ENCODE assay signal across 8 cellular contexts in genomic region chr20:31894980-31895675, GRCh38. TPM values are rescaled to one million over a fixed set of nuclear protein-coding genes. Genes with fewer than 3 reads are reported as not detected.
DNase-seq lines count a peak whose midpoint lies in the region; ATAC-seq and TF ChIP-seq lines count a peak whose summit lies in the region.

No MANE protein-coding gene starts in this region.

- no peak for TF ChIP-seq POLR2A in suprapubic skin (IDR thresholded peaks at IDR 0.05)

- H3K36me3 Mint-ChIP-seq in WTC11 = no peaks in the 10 kb centered on the region

- no peaks in the 10 kb centered on the region for H3K27me3 Mint-ChIP-seq in WTC11 (ENCODE audit: low read depth)

- no peak overlapping the region for H3K4me3 Mint-ChIP-seq in WTC11

- no peaks in the 10 kb centered on the region for H3K36me3 ChIP-seq in suprapubic skin

- H3K9me3 Mint-ChIP-seq in WTC11 = no peaks in the 10 kb centered on the region

- H3K27ac ChIP-seq in suprapubic skin = peak overlapping the region; percentile 47

- H3K4me1 Mint-ChIP-seq in WTC11 = peaks cover 5% of the 10 kb centered on the region

- TF ChIP-seq EP300 in suprapubic skin (IDR thresholded peaks at IDR 0.05) = no peak

- peak; percentile 97 for ATAC-seq in GM21381 (IDR thresholded peaks at IDR 0.05; ENCODE audit: unreplicated experiment)
- peak; percentile 97 for ATAC-seq in HG03521 (IDR thresholded peaks at IDR 0.05; ENCODE audit: unreplicated experiment)
- peak; percentile 66 for ATAC-seq in WTC11

- no peaks in the 10 kb centered on the region for H3K9me3 ChIP-seq in suprapubic skin

- no peak overlapping the region for H3K27ac Mint-ChIP-seq in WTC11

- POLR2A ChIA-PET in WTC11 (lab: Charles Lee) = no interaction called here

- CTCF ChIA-PET in WTC11 (lab: Charles Lee) = interaction anchor here (1.9 to 2.0 kb wide), 3 partner anchors 40 to 49 kb away, joined by 4 to 9 read pairs (median 5); no protein-coding TSS in a partner anchor

- DNase-seq in GF-D8 (lab: John Stamatoyannopoulos, UW) = peak; percentile 60
- DNase-seq in WTC11 (ENCODE audit: low spot score) = no peak
- DNase-seq in hippocampal formation (lab: John Stamatoyannopoulos, UW) = peak; percentile 7 to 47
- peak; percentile 70 to 73 for DNase-seq in suprapubic skin (ENCODE audit: low spot score in 2 of 2)
- DNase-seq in NCI-H774 (lab: John Stamatoyannopoulos, UW) = no peak
- no peak for DNase-seq in stimulated activated CD4-positive, alpha-beta T cell treated with anti-CD3 and anti-CD28 coated beads, Interleukin-1b, Interleukin-23, amount 100 ng/mL, for 48 hours

- TF ChIP-seq CTCF in WTC11 (IDR thresholded peaks at IDR 0.05) = no peak
- TF ChIP-seq CTCF in suprapubic skin (IDR thresholded peaks at IDR 0.05) = no peak

- H3K27me3 ChIP-seq in suprapubic skin = no peaks in the 10 kb centered on the region

- peaks cover 7% of the 10 kb centered on the region for H3K4me1 ChIP-seq in suprapubic skin

- WGBS in suprapubic skin = 41% methylated on average over 8 of the region's 8 CpGs

- no peak overlapping the region for H3K4me3 ChIP-seq in suprapubic skin

TF ChIP-seq in WTC11, 78 proteins besides CTCF, POLR2A, EP300 and RAD21 (continues in another document):
- TF ChIP-seq HMGXB4 (CRISPR knock-in tag; IDR thresholded peaks at IDR 0.05) (no peak), AFF4 (CRISPR knock-in tag; IDR thresholded peaks at IDR 0.05; ENCODE audit: borderline replicate concordance) (no peak), NR1H2 (CRISPR knock-in tag; IDR thresholded peaks at IDR 0.05) (no peak), ZNF532 (CRISPR knock-in tag; IDR thresholded peaks at IDR 0.05; ENCODE audit: borderline replicate concordance) (no peak), CREM (CRISPR knock-in tag; IDR thresholded peaks at IDR 0.05) (no peak), ZNF416 (CRISPR knock-in tag; IDR thresholded peaks at IDR 0.05) (no peak), ZSCAN18 (CRISPR knock-in tag; IDR thresholded peaks at IDR 0.05) (no peak), ELF4 (CRISPR knock-in tag; IDR thresholded peaks at IDR 0.05; ENCODE audit: low read depth) (no peak), GTF2I (CRISPR knock-in tag; conservative IDR thresholded peaks at IDR 0.05) (no peak), FOXP1 (CRISPR knock-in tag; IDR thresholded peaks at IDR 0.05; ENCODE audit: borderline replicate concordance) (no peak), SMAD3 (CRISPR knock-in tag; IDR thresholded peaks at IDR 0.05; ENCODE audit: borderline replicate concordance) (no peak), TEAD1 (CRISPR knock-in tag; IDR thresholded peaks at IDR 0.05) (no peak), JUN (CRISPR knock-in tag; IDR thresholded peaks at IDR 0.05) (no peak), USF1 (CRISPR knock-in tag; IDR thresholded peaks at IDR 0.05) (no peak)

RNA-seq across cellular contexts. Expression of gene TTLL9, which starts 24.7 kb away (rescaled TPM):
- total RNA-seq in WTC11 (2021) (0.39 TPM in 1 of 3 replicates, not detected in the others), suprapubic skin (under 1 TPM in 2 of 4 donors, not detected in 2; 0.49 to 0.68 TPM)

RNA-seq across cellular contexts. Expression of gene DUSP15, which starts 24.8 kb away (rescaled TPM):
- total RNA-seq in WTC11 (2021) (1.7 to 2.4 TPM (median 2.0 TPM) in 3 replicates), suprapubic skin (1 to 10 TPM in 3 of 4 donors, not detected in 1; 1.1 to 2.4 (median 1.1) TPM)

RNA-seq across cellular contexts. Expression of gene FOXS1, which starts 49.7 kb away (rescaled TPM):
- total RNA-seq in WTC11 (2021) (not detected in 3 replicates), suprapubic skin (not detected)

RNA-seq across cellular contexts. Expression of gene PDRG1, which starts 56.7 kb away (rescaled TPM):
- total RNA-seq in WTC11 (2021) (16.0 to 17.6 TPM (median 17.2 TPM) in 3 replicates), suprapubic skin (10 to 100 TPM in 1 of 4 donors, 1 to 10 TPM in 3; 5.1 to 12.3 (median 7.8) TPM)

Comparison
In these comparisons a context has a peak if more than half of its experiments do, and no peak if none do; other contexts are left out.
1. DNase-seq: peak in GF-D8 (single experiment), hippocampal formation (2 of 2) and suprapubic skin (2 of 2); none in WTC11 (single experiment), NCI-H774 (single experiment) and stimulated activated CD4-positive, alpha-beta T cell treated with anti-CD3 and anti-CD28 coated beads, Interleukin-1b, Interleukin-23, amount 100 ng/mL, for 48 hours (single experiment).
2. Peak in every context shown above with its lines, with median percentiles within 50 percentile points of each other: ATAC-seq.